9 cellular contexts compared by ENCODE assay signal in the genomic region with DNA sequence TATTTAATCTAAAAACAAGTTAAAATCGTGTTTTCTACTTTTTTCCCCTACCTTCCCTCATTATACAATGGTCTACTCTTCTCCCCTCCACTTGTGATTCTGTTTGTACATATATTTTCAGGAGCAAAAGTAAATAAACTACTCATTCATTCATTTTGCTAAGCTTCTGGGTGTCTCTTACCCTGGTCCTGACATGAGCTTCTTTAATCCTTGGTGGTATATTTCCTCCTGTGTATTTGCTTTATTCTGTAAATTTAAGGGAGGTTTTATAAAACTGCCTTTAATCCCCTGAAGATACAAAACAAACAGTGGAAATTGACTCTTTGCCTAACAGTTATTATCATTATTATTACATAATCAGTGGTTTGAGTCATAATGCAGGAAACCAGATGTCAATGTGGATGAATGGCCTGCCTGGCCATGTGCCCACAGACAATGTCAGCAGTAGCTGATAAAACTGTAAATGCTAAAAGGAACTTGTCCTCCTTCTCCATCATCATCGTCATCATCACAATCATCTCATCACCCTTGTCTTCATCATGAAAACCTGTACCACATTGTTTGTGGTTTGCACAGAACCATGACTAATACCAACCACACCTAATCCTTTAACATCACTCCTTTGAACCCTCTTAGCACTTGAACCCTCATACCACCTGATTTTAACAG.
DNase-seq lines count a peak whose midpoint lies in the region; ATAC-seq and TF ChIP-seq lines count a peak whose summit lies in the region.
"Had no signal": no experiment of that assay in that cellular context is flagged by ENCODE, and none has a peak within 500 bp of the region (broad histone marks: within the 10 kb centered on the region; RNA-seq: fewer than 3 reads in every experiment).

No MANE protein-coding gene starts in this region.

- CTCF ChIA-PET in Calu3 (lab: Charles Lee) (interaction anchor here (0.9 kb wide), 1 partner anchor 54 kb away, joined by 3 read pairs; no protein-coding TSS in a partner anchor), WTC11 (lab: Charles Lee) (no interaction called here)
- CTCF ChIA-PET in activated CD8-positive, alpha-beta T cell treated with anti-CD3 and anti-CD28 coated beads, Interleukin-2, amount 10 ng/mL, durations not matched to agents 7 days and 5 days (lab: Charles Lee) = no interaction called here

- no peak for ATAC-seq in WTC11
- no peak for ATAC-seq in activated CD8-positive, alpha-beta T cell treated with anti-CD3 and anti-CD28 coated beads, Interleukin-2, amount 10 ng/mL, durations not matched to agents 7 days and 5 days
- ATAC-seq in GM18907 (IDR thresholded peaks at IDR 0.05; ENCODE audit: unreplicated experiment) = no peak

- no peaks in the 10 kb centered on the region for H3K36me3 Mint-ChIP-seq in Calu3 (ENCODE audit: insufficient read depth, unreplicated experiment)
- H3K36me3 Mint-ChIP-seq in WTC11 = no peaks in the 10 kb centered on the region
- no peaks in the 10 kb centered on the region for H3K36me3 Mint-ChIP-seq in activated CD8-positive, alpha-beta T cell treated with anti-CD3 and anti-CD28 coated beads, Interleukin-2, amount 10 ng/mL, durations not matched to agents 7 days and 5 days (ENCODE audit: low read depth)

- no peak overlapping the region for H3K4me3 Mint-ChIP-seq in Calu3 (ENCODE audit: low read depth, unreplicated experiment)
- H3K4me3 Mint-ChIP-seq in WTC11 = no peak overlapping the region
- H3K4me3 Mint-ChIP-seq in activated CD8-positive, alpha-beta T cell treated with anti-CD3 and anti-CD28 coated beads, Interleukin-2, amount 10 ng/mL, durations not matched to agents 7 days and 5 days = no peak overlapping the region

- DNase-seq in Calu3 = peak; percentile 72
- DNase-seq in NCI-H1417 treated with DMSO at 0.1 percent for 48 hours (lab: John Stamatoyannopoulos, UW) = peak; percentile 41
- DNase-seq in amniotic epithelial cell (ENCODE audit: low read depth) = peak; percentile 85
- peak; percentile 50 for DNase-seq in kidney tubule cell (ENCODE audit: low spot score)
- DNase-seq in WTC11 (ENCODE audit: low spot score) = no peak
- DNase-seq in activated CD8-positive, alpha-beta T cell treated with anti-CD3 and anti-CD28 coated beads, Interleukin-2, amount 10 ng/mL, durations not matched to agents 7 days and 5 days = no peak
- DNase-seq in NCI-H82 (lab: John Stamatoyannopoulos, UW) = no peak
- DNase-seq: nucleus accumbens had no signal

- H3K9me3 Mint-ChIP-seq in Calu3 (ENCODE audit: low read depth, unreplicated experiment) (no peaks in the 10 kb centered on the region), WTC11 (no peaks in the 10 kb centered on the region)
- no peaks in the 10 kb centered on the region for H3K9me3 Mint-ChIP-seq in activated CD8-positive, alpha-beta T cell treated with anti-CD3 and anti-CD28 coated beads, Interleukin-2, amount 10 ng/mL, durations not matched to agents 7 days and 5 days (ENCODE audit: insufficient read depth)

- intact Hi-C loops in Calu3 (cut with micrococcal nuclease; ENCODE audit: unreplicated experiment) = loop anchor here (5.0 kb wide), 1 partner anchor 93 kb away; no protein-coding TSS in a partner anchor

- H3K4me1 Mint-ChIP-seq in Calu3 (ENCODE audit: low read depth, unreplicated experiment) (no peaks in the 10 kb centered on the region), WTC11 (no peaks in the 10 kb centered on the region)
- no peaks in the 10 kb centered on the region for H3K4me1 Mint-ChIP-seq in activated CD8-positive, alpha-beta T cell treated with anti-CD3 and anti-CD28 coated beads, Interleukin-2, amount 10 ng/mL, durations not matched to agents 7 days and 5 days (ENCODE audit: low read depth)

- H3K27ac Mint-ChIP-seq in Calu3 (ENCODE audit: unreplicated experiment) (no peak overlapping the region), WTC11 (no peak overlapping the region)
- no peak overlapping the region for H3K27ac Mint-ChIP-seq in activated CD8-positive, alpha-beta T cell treated with anti-CD3 and anti-CD28 coated beads, Interleukin-2, amount 10 ng/mL, durations not matched to agents 7 days and 5 days

- BruUV-seq in Calu3 (replicated peaks; lab: Mats Ljungman, UMichigan) = no TSS peak

- TF ChIP-seq CTCF in Calu3 (IDR thresholded peaks at IDR 0.05; ENCODE audit: unreplicated experiment) = no peak
- TF ChIP-seq CTCF in WTC11 (IDR thresholded peaks at IDR 0.05) = no peak

- POLR2A ChIA-PET in WTC11 (lab: Charles Lee) = no interaction called here
- POLR2A ChIA-PET in activated CD8-positive, alpha-beta T cell treated with anti-CD3 and anti-CD28 coated beads, Interleukin-2, amount 10 ng/mL, durations not matched to agents 7 days and 5 days (lab: Charles Lee) = no interaction called here

- H3K27me3 Mint-ChIP-seq in Calu3 (ENCODE audit: unreplicated experiment) = no peaks in the 10 kb centered on the region
- peaks cover 5% of the 10 kb centered on the region for H3K27me3 Mint-ChIP-seq in WTC11 (ENCODE audit: low read depth)
- H3K27me3 Mint-ChIP-seq in activated CD8-positive, alpha-beta T cell treated with anti-CD3 and anti-CD28 coated beads, Interleukin-2, amount 10 ng/mL, durations not matched to agents 7 days and 5 days (ENCODE audit: low read depth) = no peaks in the 10 kb centered on the region

TF ChIP-seq in WTC11, 78 proteins besides CTCF, POLR2A, EP300 and RAD21 (continues in another document):
- TF ChIP-seq, protein P1, sequence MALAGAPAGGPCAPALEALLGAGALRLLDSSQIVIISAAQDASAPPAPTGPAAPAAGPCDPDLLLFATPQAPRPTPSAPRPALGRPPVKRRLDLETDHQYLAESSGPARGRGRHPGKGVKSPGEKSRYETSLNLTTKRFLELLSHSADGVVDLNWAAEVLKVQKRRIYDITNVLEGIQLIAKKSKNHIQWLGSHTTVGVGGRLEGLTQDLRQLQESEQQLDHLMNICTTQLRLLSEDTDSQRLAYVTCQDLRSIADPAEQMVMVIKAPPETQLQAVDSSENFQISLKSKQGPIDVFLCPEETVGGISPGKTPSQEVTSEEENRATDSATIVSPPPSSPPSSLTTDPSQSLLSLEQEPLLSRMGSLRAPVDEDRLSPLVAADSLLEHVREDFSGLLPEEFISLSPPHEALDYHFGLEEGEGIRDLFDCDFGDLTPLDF (CRISPR knock-in tag; IDR thresholded peaks at IDR 0.05) = no peak
- TF ChIP-seq TEAD4 (CRISPR knock-in tag; IDR thresholded peaks at IDR 0.05) (no peak), NR1H2 (CRISPR knock-in tag; IDR thresholded peaks at IDR 0.05) (no peak), NR2C2 (CRISPR knock-in tag; IDR thresholded peaks at IDR 0.05) (no peak), IRF1 (CRISPR knock-in tag; IDR thresholded peaks at IDR 0.05) (no peak), SP1 (CRISPR knock-in tag; conservative IDR thresholded peaks at IDR 0.05) (no peak), MXD4 (CRISPR knock-in tag; IDR thresholded peaks at IDR 0.05; ENCODE audit: borderline replicate concordance) (no peak), ZBTB21 (CRISPR knock-in tag; IDR thresholded peaks at IDR 0.05; ENCODE audit: borderline replicate concordance) (no peak), HMGA2 (CRISPR knock-in tag; IDR thresholded peaks at IDR 0.05) (no peak), CREM (CRISPR knock-in tag; IDR thresholded peaks at IDR 0.05) (no peak), ZNF416 (CRISPR knock-in tag; IDR thresholded peaks at IDR 0.05) (no peak)
- TF ChIP-seq, protein P2, sequence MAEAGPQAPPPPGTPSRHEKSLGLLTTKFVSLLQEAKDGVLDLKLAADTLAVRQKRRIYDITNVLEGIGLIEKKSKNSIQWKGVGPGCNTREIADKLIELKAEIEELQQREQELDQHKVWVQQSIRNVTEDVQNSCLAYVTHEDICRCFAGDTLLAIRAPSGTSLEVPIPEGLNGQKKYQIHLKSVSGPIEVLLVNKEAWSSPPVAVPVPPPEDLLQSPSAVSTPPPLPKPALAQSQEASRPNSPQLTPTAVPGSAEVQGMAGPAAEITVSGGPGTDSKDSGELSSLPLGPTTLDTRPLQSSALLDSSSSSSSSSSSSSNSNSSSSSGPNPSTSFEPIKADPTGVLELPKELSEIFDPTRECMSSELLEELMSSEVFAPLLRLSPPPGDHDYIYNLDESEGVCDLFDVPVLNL (CRISPR knock-in tag; IDR thresholded peaks at IDR 0.05; ENCODE audit: borderline replicate concordance, low read depth) = no peak
- TF ChIP-seq, protein P3, sequence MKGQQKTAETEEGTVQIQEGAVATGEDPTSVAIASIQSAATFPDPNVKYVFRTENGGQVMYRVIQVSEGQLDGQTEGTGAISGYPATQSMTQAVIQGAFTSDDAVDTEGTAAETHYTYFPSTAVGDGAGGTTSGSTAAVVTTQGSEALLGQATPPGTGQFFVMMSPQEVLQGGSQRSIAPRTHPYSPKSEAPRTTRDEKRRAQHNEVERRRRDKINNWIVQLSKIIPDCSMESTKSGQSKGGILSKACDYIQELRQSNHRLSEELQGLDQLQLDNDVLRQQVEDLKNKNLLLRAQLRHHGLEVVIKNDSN (CRISPR knock-in tag; IDR thresholded peaks at IDR 0.05) = no peak
- TF ChIP-seq, protein P4, sequence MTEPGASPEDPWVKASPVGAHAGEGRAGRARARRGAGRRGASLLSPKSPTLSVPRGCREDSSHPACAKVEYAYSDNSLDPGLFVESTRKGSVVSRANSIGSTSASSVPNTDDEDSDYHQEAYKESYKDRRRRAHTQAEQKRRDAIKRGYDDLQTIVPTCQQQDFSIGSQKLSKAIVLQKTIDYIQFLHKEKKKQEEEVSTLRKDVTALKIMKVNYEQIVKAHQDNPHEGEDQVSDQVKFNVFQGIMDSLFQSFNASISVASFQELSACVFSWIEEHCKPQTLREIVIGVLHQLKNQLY (CRISPR knock-in tag; IDR thresholded peaks at IDR 0.05) = no peak
- TF ChIP-seq, protein P5, sequence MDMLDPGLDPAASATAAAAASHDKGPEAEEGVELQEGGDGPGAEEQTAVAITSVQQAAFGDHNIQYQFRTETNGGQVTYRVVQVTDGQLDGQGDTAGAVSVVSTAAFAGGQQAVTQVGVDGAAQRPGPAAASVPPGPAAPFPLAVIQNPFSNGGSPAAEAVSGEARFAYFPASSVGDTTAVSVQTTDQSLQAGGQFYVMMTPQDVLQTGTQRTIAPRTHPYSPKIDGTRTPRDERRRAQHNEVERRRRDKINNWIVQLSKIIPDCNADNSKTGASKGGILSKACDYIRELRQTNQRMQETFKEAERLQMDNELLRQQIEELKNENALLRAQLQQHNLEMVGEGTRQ (CRISPR knock-in tag; IDR thresholded peaks at IDR 0.05) = no peak

Comparison
In these comparisons a context has a peak if more than half of its experiments do, and no peak if none do; other contexts are left out.
1. DNase-seq: peak in Calu3 (single experiment), NCI-H1417 treated with DMSO at 0.1 percent for 48 hours (single experiment), amniotic epithelial cell (single experiment) and kidney tubule cell (single experiment); none in WTC11 (single experiment), activated CD8-positive, alpha-beta T cell treated with anti-CD3 and anti-CD28 coated beads, Interleukin-2, amount 10 ng/mL, durations not matched to agents 7 days and 5 days (single experiment) and NCI-H82 (single experiment).